ENCODE assay signal across 16 cellular contexts in genomic region chr17:8315740-8316217, GRCh38. TPM values are rescaled to one million over a fixed set of nuclear protein-coding genes. Genes with fewer than 3 reads are reported as not detected.
A peak's percentile ranks its signal among the peaks of the same experiment; 100 is the strongest.
DNase-seq lines count a peak whose midpoint lies in the region; ATAC-seq and TF ChIP-seq lines count a peak whose summit lies in the region.
"Had no signal": no experiment of that assay in that cellular context is flagged by ENCODE, and none has a peak within 500 bp of the region (broad histone marks: within the 10 kb centered on the region; RNA-seq: fewer than 3 reads in every experiment).

No MANE protein-coding gene starts in this region.

- H3K4me3 ChIP-seq in iPS-18c (ENCODE audit: insufficient read depth, low read depth, low read length): peak overlapping the region; percentile 77
- H3K4me3 ChIP-seq in retinal pigment epithelial cell (ENCODE audit: low read length): peak overlapping the region; percentile 8
- H3K4me3 ChIP-seq: colonic mucosa, SJSA1, transverse colon had no signal

- H3K4me1 Mint-ChIP-seq in brain: peaks cover 18% of the 10 kb centered on the region
- H3K4me1 Mint-ChIP-seq in activated CD4-positive, alpha-beta memory T cell treated with anti-CD3 and anti-CD28 coated beads for 36 hours (ENCODE audit: low read depth): no peaks in the 10 kb centered on the region
- H3K4me1 Mint-ChIP-seq: CD8-positive, alpha-beta memory T cell had no signal

- CTCF ChIA-PET in activated CD4-positive, alpha-beta memory T cell treated with anti-CD3 and anti-CD28 coated beads for 36 hours (lab: Charles Lee): no interaction called here
- CTCF ChIA-PET in HEK293T (lab: Yijun Ruan, JAX): no interaction called here

- no peaks in the 10 kb centered on the region for H3K9me3 Mint-ChIP-seq in brain
- H3K9me3 Mint-ChIP-seq in activated CD4-positive, alpha-beta memory T cell treated with anti-CD3 and anti-CD28 coated beads for 36 hours: no peaks in the 10 kb centered on the region
- H3K9me3 Mint-ChIP-seq: CD8-positive, alpha-beta memory T cell had no signal

- H3K4me3 Mint-ChIP-seq in brain: peak overlapping the region; percentile 74 to 85 (median 74)
- H3K4me3 Mint-ChIP-seq in activated CD4-positive, alpha-beta memory T cell treated with anti-CD3 and anti-CD28 coated beads for 36 hours: no peak overlapping the region
- H3K4me3 Mint-ChIP-seq: CD8-positive, alpha-beta memory T cell had no signal

- H3K36me3 Mint-ChIP-seq in brain: no peaks in the 10 kb centered on the region
- H3K36me3 Mint-ChIP-seq in activated CD4-positive, alpha-beta memory T cell treated with anti-CD3 and anti-CD28 coated beads for 36 hours: no peaks in the 10 kb centered on the region
- H3K36me3 Mint-ChIP-seq: CD8-positive, alpha-beta memory T cell had no signal

- intact Hi-C loops in activated CD4-positive, alpha-beta memory T cell treated with anti-CD3 and anti-CD28 coated beads for 36 hours (cut with micrococcal nuclease): no loop called here

- H3K27ac Mint-ChIP-seq in brain: no peak overlapping the region
- H3K27ac Mint-ChIP-seq in activated CD4-positive, alpha-beta memory T cell treated with anti-CD3 and anti-CD28 coated beads for 36 hours: no peak overlapping the region
- H3K27ac Mint-ChIP-seq: CD8-positive, alpha-beta memory T cell had no signal

- H3K27me3 Mint-ChIP-seq in brain: peaks cover 68% of the 10 kb centered on the region
- peaks cover 18% of the 10 kb centered on the region for H3K27me3 Mint-ChIP-seq in activated CD4-positive, alpha-beta memory T cell treated with anti-CD3 and anti-CD28 coated beads for 36 hours

- DNase-seq in NCI-H748 (lab: John Stamatoyannopoulos, UW; ENCODE audit: unreplicated experiment) (peak; percentile 33), NCI-H748 treated with DMSO at 0.1 percent for 48 hours (lab: John Stamatoyannopoulos, UW) (no peak), retinal pigment epithelial cell (ENCODE audit: low read depth) (no peak), HEK293T (ENCODE audit: extremely low spot score) (no peak), left lobe of liver (ENCODE audit: low spot score) (no peak)
- no peak for DNase-seq in activated CD4-positive, alpha-beta memory T cell treated with anti-CD3 and anti-CD28 coated beads for 36 hours
- DNase-seq: CD8-positive, alpha-beta memory T cell; colonic mucosa; GF-D8; NCI-H226; stimulated activated CD4-positive, alpha-beta T cell treated with anti-CD3 and anti-CD28 coated beads, Interleukin-2, amount 100 ng/mL, for 24 hours; transverse colon had no signal

- ATAC-seq in left lobe of liver: no peak

- POLR2A ChIA-PET in activated CD4-positive, alpha-beta memory T cell treated with anti-CD3 and anti-CD28 coated beads for 36 hours (lab: Charles Lee): no interaction called here
- POLR2A ChIA-PET in HEK293T (lab: Yijun Ruan, JAX): no interaction called here

- H3K9me3 ChIP-seq in iPS-18c (ENCODE audit: control insufficient read depth, insufficient read depth, low read length): no peaks in the 10 kb centered on the region
- H3K9me3 ChIP-seq: colonic mucosa, SJSA1, transverse colon had no signal

- TF ChIP-seq CTCF in brain (conservative IDR thresholded peaks at IDR 0.05): no peak
- TF ChIP-seq CTCF in retinal pigment epithelial cell (conservative IDR thresholded peaks at IDR 0.05; ENCODE audit: low read depth, low read length): no peak

TF ChIP-seq in HEK293T, 16 proteins besides CTCF, POLR2A, EP300 and RAD21:
- TF ChIP-seq FOXK2 (IDR thresholded peaks at IDR 0.05) (no peak), NFRKB (IDR thresholded peaks at IDR 0.05) (no peak), HDGF (IDR thresholded peaks at IDR 0.05; ENCODE audit: borderline replicate concordance) (no peak), ZNF384 (IDR thresholded peaks at IDR 0.05) (no peak), ARNT (IDR thresholded peaks at IDR 0.05) (no peak)

RNA-seq across cellular contexts. Expression of gene ARHGEF15, which starts 5.7 kb away (rescaled TPM):
- 1.7 TPM for polyA plus RNA-seq in brain (ENCODE audit: insufficient read depth, low read depth, low replicate concordance)
- not detected for total RNA-seq in activated CD4-positive, alpha-beta memory T cell treated with anti-CD3 and anti-CD28 coated beads for 36 hours
- total RNA-seq in left lobe of liver: 1.9 TPM
- total RNA-seq: CD8-positive, alpha-beta memory T cell; fibroblast of lung; SJSA1 had no signal
- polyA plus RNA-seq: CD8-positive, alpha-beta memory T cell; fibroblast of lung had no signal

RNA-seq across cellular contexts. Expression of gene SLC25A35, which starts 20.6 kb away (rescaled TPM):
- 5.3 TPM for polyA plus RNA-seq in brain (ENCODE audit: insufficient read depth, low read depth, low replicate concordance)
- 1 to 10 TPM; 3.4 to 3.9 TPM for total RNA-seq in activated CD4-positive, alpha-beta memory T cell treated with anti-CD3 and anti-CD28 coated beads for 36 hours
- 2.3 TPM for total RNA-seq in left lobe of liver

RNA-seq across cellular contexts. Expression of gene ODF4, which starts 23.9 kb away (rescaled TPM):
- not detected for polyA plus RNA-seq in brain (ENCODE audit: insufficient read depth, low read depth, low replicate concordance)
- total RNA-seq in activated CD4-positive, alpha-beta memory T cell treated with anti-CD3 and anti-CD28 coated beads for 36 hours: not detected
- not detected for total RNA-seq in left lobe of liver
- total RNA-seq: CD8-positive, alpha-beta memory T cell; colonic mucosa; fibroblast of lung; SJSA1; transverse colon had no signal
- polyA plus RNA-seq: CD8-positive, alpha-beta memory T cell; fibroblast of lung had no signal

RNA-seq across cellular contexts. Expression of gene RANGRF, which starts 27.3 kb away (rescaled TPM):
- 36.5 TPM for polyA plus RNA-seq in brain (ENCODE audit: insufficient read depth, low read depth, low replicate concordance)
- 10 to 100 TPM; 41.7 to 45.5 TPM for total RNA-seq in activated CD4-positive, alpha-beta memory T cell treated with anti-CD3 and anti-CD28 coated beads for 36 hours
- total RNA-seq in left lobe of liver: 6.6 TPM
